Comparison of ENCODE assay signal across 1 cellular context in the genomic region with DNA sequence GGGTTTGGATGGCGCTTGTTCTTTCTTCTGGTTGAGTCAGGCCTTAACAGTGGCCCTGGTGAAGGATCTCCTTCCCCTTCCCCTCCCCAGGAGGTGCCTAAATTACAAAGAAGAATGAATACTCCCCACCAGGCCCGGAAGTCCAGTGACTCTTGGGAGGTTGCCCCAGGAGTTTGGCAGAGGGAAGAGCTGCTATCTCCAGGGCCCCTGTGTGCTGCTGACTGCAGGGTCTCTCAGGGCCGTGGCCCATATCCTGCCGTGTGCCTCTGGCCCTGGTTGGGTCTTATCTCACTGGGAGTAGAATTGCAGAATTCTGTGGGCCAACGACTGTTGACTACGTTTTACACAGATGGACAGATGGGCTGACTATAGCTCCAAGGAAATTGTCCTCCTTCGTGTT.
TF ChIP-seq lines count a peak whose summit lies in the region.

No MANE protein-coding gene starts in this region.

TF ChIP-seq in GM23338, 12 proteins besides CTCF, POLR2A, EP300 and RAD21 (continued from another document):
- TF ChIP-seq ZNF462 (CRISPR knock-in tag; IDR thresholded peaks at IDR 0.05) (no peak), EZH2 (IDR thresholded peaks at IDR 0.05; ENCODE audit: low read depth, unreplicated experiment) (no peak), ZNF114 (CRISPR knock-in tag; IDR thresholded peaks at IDR 0.05) (no peak), POLR2AphosphoS5 (IDR thresholded peaks at IDR 0.05; ENCODE audit: low read depth) (no peak), EZH2phosphoT487 (IDR thresholded peaks at IDR 0.05; ENCODE audit: unreplicated experiment) (no peak), NANOG (IDR thresholded peaks at IDR 0.05; ENCODE audit: borderline replicate concordance) (no peak), STAT1 (IDR thresholded peaks at IDR 0.05; ENCODE audit: unreplicated experiment) (no peak)
- TF ChIP-seq, protein P1, sequence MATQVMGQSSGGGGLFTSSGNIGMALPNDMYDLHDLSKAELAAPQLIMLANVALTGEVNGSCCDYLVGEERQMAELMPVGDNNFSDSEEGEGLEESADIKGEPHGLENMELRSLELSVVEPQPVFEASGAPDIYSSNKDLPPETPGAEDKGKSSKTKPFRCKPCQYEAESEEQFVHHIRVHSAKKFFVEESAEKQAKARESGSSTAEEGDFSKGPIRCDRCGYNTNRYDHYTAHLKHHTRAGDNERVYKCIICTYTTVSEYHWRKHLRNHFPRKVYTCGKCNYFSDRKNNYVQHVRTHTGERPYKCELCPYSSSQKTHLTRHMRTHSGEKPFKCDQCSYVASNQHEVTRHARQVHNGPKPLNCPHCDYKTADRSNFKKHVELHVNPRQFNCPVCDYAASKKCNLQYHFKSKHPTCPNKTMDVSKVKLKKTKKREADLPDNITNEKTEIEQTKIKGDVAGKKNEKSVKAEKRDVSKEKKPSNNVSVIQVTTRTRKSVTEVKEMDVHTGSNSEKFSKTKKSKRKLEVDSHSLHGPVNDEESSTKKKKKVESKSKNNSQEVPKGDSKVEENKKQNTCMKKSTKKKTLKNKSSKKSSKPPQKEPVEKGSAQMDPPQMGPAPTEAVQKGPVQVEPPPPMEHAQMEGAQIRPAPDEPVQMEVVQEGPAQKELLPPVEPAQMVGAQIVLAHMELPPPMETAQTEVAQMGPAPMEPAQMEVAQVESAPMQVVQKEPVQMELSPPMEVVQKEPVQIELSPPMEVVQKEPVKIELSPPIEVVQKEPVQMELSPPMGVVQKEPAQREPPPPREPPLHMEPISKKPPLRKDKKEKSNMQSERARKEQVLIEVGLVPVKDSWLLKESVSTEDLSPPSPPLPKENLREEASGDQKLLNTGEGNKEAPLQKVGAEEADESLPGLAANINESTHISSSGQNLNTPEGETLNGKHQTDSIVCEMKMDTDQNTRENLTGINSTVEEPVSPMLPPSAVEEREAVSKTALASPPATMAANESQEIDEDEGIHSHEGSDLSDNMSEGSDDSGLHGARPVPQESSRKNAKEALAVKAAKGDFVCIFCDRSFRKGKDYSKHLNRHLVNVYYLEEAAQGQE (IDR thresholded peaks at IDR 0.05; ENCODE audit: unreplicated experiment), result no peak
